ENCODE assay signal across 16 cellular contexts in the genomic region with DNA sequence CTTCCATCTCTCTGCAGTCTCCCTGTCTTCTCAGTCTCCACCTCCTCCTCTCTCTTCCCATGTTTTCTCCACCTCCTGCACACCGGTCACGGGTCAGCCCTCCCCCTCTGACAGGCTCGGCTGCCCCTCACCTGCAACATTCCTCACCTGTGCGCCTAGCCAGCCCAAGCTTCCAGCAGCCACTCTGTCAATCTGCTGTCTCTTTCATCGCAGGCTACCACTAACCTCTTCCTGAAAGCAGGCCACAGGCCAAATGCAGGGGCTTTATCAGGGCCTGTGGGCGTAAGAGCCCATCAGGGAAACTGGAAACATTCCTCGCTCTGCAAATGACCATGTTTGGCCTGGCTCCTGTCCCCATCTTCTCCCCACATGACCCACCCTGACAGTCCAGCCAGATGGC. TPM values are rescaled to one million over a fixed set of nuclear protein-coding genes. Genes with fewer than 3 reads are reported as not detected.
DNase-seq lines count a peak whose midpoint lies in the region; ATAC-seq, FAIRE-seq and TF ChIP-seq lines count a peak whose summit lies in the region.
"Had no signal": no experiment of that assay in that cellular context is flagged by ENCODE, and none has a peak within 500 bp of the region (broad histone marks: within the 10 kb centered on the region; RNA-seq: fewer than 3 reads in every experiment).

No MANE protein-coding gene starts in this region.

- intact Hi-C loops in heart left ventricle (cut with DNase I), result loop anchor here in 2 of 10 donors (5.0 to 10.0 kb wide), 2 partner anchors 38 to 520 kb away; no protein-coding TSS in a partner anchor
- intact Hi-C loops in cardiac septum (cut with DNase I), result loop anchor here (5.0 kb wide), 1 partner anchor 33 kb away; a partner anchor contains a TSS
- intact Hi-C loops in left ventricle myocardium inferior (cut with micrococcal nuclease), result no loop called here
- intact Hi-C loops in pancreas (cut with DNase I), result no loop called here
- intact Hi-C loops in vagina (cut with DNase I), result no loop called here

- H3K4me3 ChIP-seq in heart left ventricle, result no peak overlapping the region
- H3K4me3 ChIP-seq in left ventricle myocardium inferior, result no peak overlapping the region
- H3K4me3 ChIP-seq in pancreas, result no peak overlapping the region
- no peak overlapping the region for H3K4me3 ChIP-seq in vagina

- no peaks in the 10 kb centered on the region for H3K27me3 ChIP-seq in heart left ventricle
- H3K27me3 ChIP-seq in left ventricle myocardium inferior (ENCODE audit: low read depth), result no peaks in the 10 kb centered on the region
- no peaks in the 10 kb centered on the region for H3K27me3 ChIP-seq in pancreas
- H3K27me3 ChIP-seq in vagina, result no peaks in the 10 kb centered on the region

- H3K27ac ChIP-seq in heart left ventricle, result peak overlapping the region; percentile 75 to 95 (median 86)
- peak overlapping the region; percentile 92 for H3K27ac ChIP-seq in left ventricle myocardium inferior (replicated peaks)
- peak overlapping the region in 2 of 4 donors; percentile 5 to 9 for H3K27ac ChIP-seq in pancreas
- peak overlapping the region; percentile 60 for H3K27ac ChIP-seq in vagina

- TF ChIP-seq POLR2A in heart left ventricle (IDR thresholded peaks at IDR 0.05) (no peak), vagina (IDR thresholded peaks at IDR 0.05) (no peak)

- FAIRE-seq in pancreas (lab: Jason Lieb, UNC) (no peak), RCC 7860 (lab: Jason Lieb, UNC) (no peak)
- FAIRE-seq: GM12891 had no signal

- H3K36me3 ChIP-seq in heart left ventricle (peaks cover 0 to 8% (median 0%) of the 10 kb centered on the region in 9 donors), left ventricle myocardium inferior (no peaks in the 10 kb centered on the region), pancreas (no peaks in the 10 kb centered on the region), vagina (no peaks in the 10 kb centered on the region)

- TF ChIP-seq CTCF in heart left ventricle (IDR thresholded peaks at IDR 0.05) (no peak), left ventricle myocardium inferior (IDR thresholded peaks at IDR 0.05; ENCODE audit: borderline replicate concordance) (no peak), pancreas (IDR thresholded peaks at IDR 0.05) (no peak), vagina (IDR thresholded peaks at IDR 0.05) (no peak)

- no peaks in the 10 kb centered on the region for H3K9me3 ChIP-seq in heart left ventricle
- no peaks in the 10 kb centered on the region for H3K9me3 ChIP-seq in left ventricle myocardium inferior (replicated peaks)
- H3K9me3 ChIP-seq in pancreas, result no peaks in the 10 kb centered on the region
- no peaks in the 10 kb centered on the region for H3K9me3 ChIP-seq in vagina

- DNase-seq in heart left ventricle (peak in 2 of 5 donors; percentile 45 to 47), cardiac septum (ENCODE audit: low spot score) (no peak), left ventricle myocardium inferior (no peak), pancreas (peak in 1 of 6 donors; percentile 20), vagina (ENCODE audit: extremely low spot score in 2 of 2) (no peak), RCC 7860 (ENCODE audit: low spot score) (no peak)
- DNase-seq in activated naive CD4-positive, alpha-beta T cell treated with anti-CD3 and anti-CD28 coated beads, Interleukin-2, amount 50 U/mL, for 16 hours, result no peak
- DNase-seq: DMS53; effector CD8-positive, alpha-beta T cell; NCI-H1105 treated with DMSO at 0.1 percent for 48 hours; NCI-H446 treated with DMSO at 0.1 percent for 48 hours; PC-3; retina had no signal

- ATAC-seq in heart left ventricle (peak in 1 of 4 donors; percentile 2), pancreas (peak in 3 of 4 donors; percentile 24 to 30 (median 25)), HG02885 (IDR thresholded peaks at IDR 0.05; ENCODE audit: poor library complexity, unreplicated experiment) (no peak)
- ATAC-seq: PC-3 had no signal

- peaks cover 19 to 97% (median 73%) of the 10 kb centered on the region in 12 donors for H3K4me1 ChIP-seq in heart left ventricle
- peaks cover 93% of the 10 kb centered on the region for H3K4me1 ChIP-seq in left ventricle myocardium inferior
- peaks cover 4 to 14% (median 9%) of the 10 kb centered on the region in 3 donors for H3K4me1 ChIP-seq in pancreas
- peaks cover 45% of the 10 kb centered on the region for H3K4me1 ChIP-seq in vagina

- WGBS in heart left ventricle, 4 donors, result 55 to 62% (median 61%) methylated on average over 7 of the region's 7 CpGs
- WGBS in pancreas, 2 donors, result 38 to 45% methylated on average over 7 of the region's 7 CpGs

RNA-seq across cellular contexts. Expression of a gene that starts 34.5 kb away (rescaled TPM):
- total RNA-seq in heart left ventricle (10 to 100 TPM in 2 of 9 donors, 1 to 10 TPM in 7; 5.4 to 47.3 (median 8.2) TPM), cardiac septum (21.0 TPM), left ventricle myocardium inferior (5.7 TPM), pancreas (1 to 10 TPM; 1.1 to 7.4 (median 2.5) TPM), vagina (10.1 TPM)
- polyA plus RNA-seq in heart left ventricle (1 to 10 TPM; 2.0 to 4.1 TPM), pancreas (1 to 10 TPM in 1 of 2 donors, under 1 TPM in 1; 0.95 to 1.2 TPM)
- total RNA-seq: activated naive CD4-positive, alpha-beta T cell treated with anti-CD3 and anti-CD28 coated beads, Interleukin-2, amount 50 U/mL, for 72 hours; PC-3 had no signal
